Comparison of ENCODE assay signal across 21 cellular contexts in genomic region chr22:48950151-48950915, GRCh38.
DNase-seq lines count a peak whose midpoint lies in the region; ATAC-seq and TF ChIP-seq lines count a peak whose summit lies in the region.
"Had no signal": no experiment of that assay in that cellular context is flagged by ENCODE, and none has a peak within 500 bp of the region (broad histone marks: within the 10 kb centered on the region; RNA-seq: fewer than 3 reads in every experiment).

No MANE protein-coding gene starts in this region.

- DNase-seq in GM23338 (ENCODE audit: low spot score) (no peak), left kidney (ENCODE audit: low read depth, low spot score) (peak; percentile 58), sciatic nerve (ENCODE audit: low spot score) (peak; percentile 59), foreskin keratinocyte (no peak), NCI-H345 treated with DMSO at 0.1 percent for 48 hours (lab: John Stamatoyannopoulos, UW; ENCODE audit: unreplicated experiment) (no peak), A172 (ENCODE audit: low spot score) (no peak)
- DNase-seq: activated CD4-positive, alpha-beta T cell treated with anti-CD3 and anti-CD28 coated beads, Interleukin-2, amount 50 U/mL, for 1 hour; CD4-positive, alpha-beta memory T cell; effector CD4-positive, alpha-beta T cell; esophagus squamous epithelium; GOT3; MV-4-11; NCI-H187 treated with DMSO at 0.1 percent for 48 hours; NCI-H226; retina; stimulated activated CD4-positive, alpha-beta T cell treated with anti-CD3 and anti-CD28 coated beads, Interleukin-15, amount 100 ng/mL, for 24 hours had no signal

- ATAC-seq in GM23338 (peak; percentile 35; the same call in 2 of the 3 replicates), sciatic nerve (peak; percentile 34), foreskin keratinocyte (no peak)
- ATAC-seq: activated naive CD4-positive, alpha-beta T cell treated with anti-CD3 and anti-CD28 coated beads, Interleukin-2, amount 50 U/mL, for 72 hours had no signal

- H3K36me3 Mint-ChIP-seq in GM23338 (ENCODE audit: low read depth) = no peaks in the 10 kb centered on the region
- H3K36me3 Mint-ChIP-seq: activated naive CD4-positive, alpha-beta T cell treated with anti-CD3 and anti-CD28 coated beads, Interleukin-2, amount 50 U/mL, for 72 hours; CD4-positive, alpha-beta memory T cell had no signal

- no peak overlapping the region for H3K27ac ChIP-seq in BLaER1
- H3K27ac ChIP-seq in GM23338 (ENCODE audit: low read depth) = no peak overlapping the region
- H3K27ac ChIP-seq in foreskin keratinocyte = no peak overlapping the region
- H3K27ac ChIP-seq: ascending aorta, esophagus squamous epithelium, neutrophil had no signal

- no peaks in the 10 kb centered on the region for H3K9me3 ChIP-seq in BLaER1
- H3K9me3 ChIP-seq: ascending aorta, esophagus squamous epithelium, neutrophil had no signal

- H3K4me1 Mint-ChIP-seq in GM23338 = 0 out of 3 replicates have a peak, but pooled peaks cover 5% of the 10 kb centered on the region
- H3K4me1 Mint-ChIP-seq: CD4-positive, alpha-beta memory T cell; central memory CD8-positive, alpha-beta T cell had no signal

- H3K9me2 ChIP-seq in GM23338 (ENCODE audit: insufficient read depth) = no peaks in the 10 kb centered on the region

- H3K9me3 Mint-ChIP-seq in GM23338 = no peaks in the 10 kb centered on the region; the same call in 2 of the 3 replicates
- H3K9me3 Mint-ChIP-seq: activated naive CD4-positive, alpha-beta T cell treated with anti-CD3 and anti-CD28 coated beads, Interleukin-2, amount 50 U/mL, for 72 hours; CD4-positive, alpha-beta memory T cell; central memory CD8-positive, alpha-beta T cell had no signal

- peaks cover 77% of the 10 kb centered on the region for H3K27me3 ChIP-seq in BLaER1
- H3K27me3 ChIP-seq in GM23338 (ENCODE audit: insufficient read depth) = no peaks in the 10 kb centered on the region
- H3K27me3 ChIP-seq in foreskin keratinocyte = no peaks in the 10 kb centered on the region
- H3K27me3 ChIP-seq: ascending aorta, neutrophil had no signal

- H3K27me3 Mint-ChIP-seq in GM23338 (ENCODE audit: insufficient read depth, low read depth, poor library complexity) = peaks cover 12% of the 10 kb centered on the region

- intact Hi-C loops in sciatic nerve (cut with DNase I) = no loop called here

- H3K4me3 ChIP-seq in BLaER1 = no peak overlapping the region
- no peak overlapping the region for H3K4me3 ChIP-seq in GM23338
- H3K4me3 ChIP-seq: ascending aorta, esophagus squamous epithelium had no signal

- no peaks in the 10 kb centered on the region for H3K36me3 ChIP-seq in BLaER1
- H3K36me3 ChIP-seq in GM23338 (ENCODE audit: insufficient read depth) = no peaks in the 10 kb centered on the region
- H3K36me3 ChIP-seq: ascending aorta, esophagus squamous epithelium, neutrophil had no signal

- no peak overlapping the region for H2AFZ ChIP-seq in GM23338

- H3K27ac Mint-ChIP-seq in GM23338 = no peak overlapping the region
- H3K27ac Mint-ChIP-seq: CD4-positive, alpha-beta memory T cell had no signal

- H3K9ac ChIP-seq in BLaER1 = no peak overlapping the region

- TF ChIP-seq CTCF in GM23338 (conservative IDR thresholded peaks at IDR 0.05; ENCODE audit: low read depth in 2 of 2) = no peak
- no peak for TF ChIP-seq CTCF in foreskin keratinocyte (conservative IDR thresholded peaks at IDR 0.05)

- H4K20me1 ChIP-seq in BLaER1 (peaks cover 81% of the 10 kb centered on the region), GM23338 (replicated peaks; ENCODE audit: insufficient read depth) (no peaks in the 10 kb centered on the region)

- H3K4me2 ChIP-seq in BLaER1 = peak overlapping the region; percentile 80
- H3K4me2 ChIP-seq in GM23338 = no peak overlapping the region

- peaks cover 18% of the 10 kb centered on the region for H3K4me1 ChIP-seq in BLaER1
- H3K4me1 ChIP-seq in GM23338 (ENCODE audit: insufficient read depth) = no peaks in the 10 kb centered on the region
- no peaks in the 10 kb centered on the region for H3K4me1 ChIP-seq in foreskin keratinocyte
- H3K4me1 ChIP-seq: ascending aorta, esophagus squamous epithelium had no signal

- no peaks in the 10 kb centered on the region for H3F3A ChIP-seq in GM23338 (replicated peaks; ENCODE audit: low read depth)

- no peaks in the 10 kb centered on the region for H3K79me2 ChIP-seq in GM23338 (replicated peaks; ENCODE audit: insufficient read depth)

- H3K4me3 Mint-ChIP-seq in GM23338 = no peak overlapping the region
- H3K4me3 Mint-ChIP-seq: CD4-positive, alpha-beta memory T cell; central memory CD8-positive, alpha-beta T cell had no signal

TF ChIP-seq in GM23338, 12 proteins besides CTCF, POLR2A, EP300 and RAD21 (continues in another document):
- no peak for TF ChIP-seq CREB1 (CRISPR knock-in tag; IDR thresholded peaks at IDR 0.05; ENCODE audit: low read depth)
- no peak for TF ChIP-seq JUNB (IDR thresholded peaks at IDR 0.05; ENCODE audit: unreplicated experiment)
- no peak for TF ChIP-seq STAT1 (IDR thresholded peaks at IDR 0.05; ENCODE audit: unreplicated experiment)
- no peak for TF ChIP-seq ETS1 (IDR thresholded peaks at IDR 0.05)
- no peak for TF ChIP-seq ZNF114 (CRISPR knock-in tag; IDR thresholded peaks at IDR 0.05)
- TF ChIP-seq REST (IDR thresholded peaks at IDR 0.05; ENCODE audit: unreplicated experiment) = no peak
- no peak for TF ChIP-seq ZNF331 (CRISPR knock-in tag; IDR thresholded peaks at IDR 0.05; ENCODE audit: low read depth)
- TF ChIP-seq POLR2AphosphoS5 (IDR thresholded peaks at IDR 0.05; ENCODE audit: low read depth) = no peak
- TF ChIP-seq EZH2 (IDR thresholded peaks at IDR 0.05; ENCODE audit: low read depth, unreplicated experiment) = no peak
- TF ChIP-seq EZH2phosphoT487 (IDR thresholded peaks at IDR 0.05; ENCODE audit: unreplicated experiment) = no peak
- no peak for TF ChIP-seq NANOG (IDR thresholded peaks at IDR 0.05; ENCODE audit: borderline replicate concordance)

Comparison
In these comparisons a context has a peak if more than half of its experiments do, and no peak if none do; other contexts are left out.
1. DNase-seq: peak in left kidney (single experiment) and sciatic nerve (single experiment); none in GM23338 (single experiment), foreskin keratinocyte (0 of 2), NCI-H345 treated with DMSO at 0.1 percent for 48 hours (single experiment) and A172 (single experiment).